Comparison of ENCODE assay signal across 31 cellular contexts in genomic region chr2:61361068-61361467, GRCh38.
"Had no signal": no experiment of that assay in that cellular context is flagged by ENCODE, and none has a peak within 500 bp of the region (broad histone marks: within the 10 kb centered on the region; RNA-seq: fewer than 3 reads in every experiment).

No MANE protein-coding gene starts in this region.

- H3K4me2 ChIP-seq: neural progenitor cell, smooth muscle cell had no signal

- DNase-seq: naive thymus-derived CD4-positive, alpha-beta T cell; occipital lobe; ovary; posterior cingulate gyrus; psoas muscle; right cardiac atrium; spleen; stimulated activated CD4-positive, alpha-beta T cell treated with anti-CD3 and anti-CD28 coated beads, Interleukin-12 subunit alpha, Interleukin-12 subunit beta, amount 100 ng/mL, for 4 hours; stimulated activated CD4-positive, alpha-beta T cell treated with anti-CD3 and anti-CD28 coated beads, Interleukin-1b, Interleukin-23, amount 100 ng/mL, for 48 hours; stimulated activated CD4-positive, alpha-beta T cell treated with anti-CD3 and anti-CD28 coated beads, Interleukin-4, amount 100 ng/mL, for 1 hour; stimulated activated CD4-positive, alpha-beta T cell treated with anti-CD3 and anti-CD28 coated beads, Interleukin-4, amount 100 ng/mL, for 4 hours; stimulated activated CD8-positive, alpha-beta memory T cell treated with anti-CD3 and anti-CD28 coated beads, Interleukin-4, amount 100 ng/mL, for 48 hours; stimulated activated naive CD4-positive, alpha-beta T cell; stimulated activated naive CD8-positive, alpha-beta T cell treated with anti-CD3 and anti-CD28 coated beads, Interleukin-15, amount 100 ng/mL, for 72 hours; stimulated activated naive CD8-positive, alpha-beta T cell treated with anti-CD3 and anti-CD28 coated beads, Interleukin-15, Interleukin-2, amounts not matched to agents 100 U/mL and 50 U/mL, for 24 hours; substantia nigra; testis; tibial artery; transverse colon; upper lobe of right lung; uterus had no signal

- H2AFZ ChIP-seq: neural progenitor cell, parathyroid adenoma had no signal

- H3K27me3 Mint-ChIP-seq: naive thymus-derived CD4-positive, alpha-beta T cell; progenitor cell of endocrine pancreas; stimulated activated memory B cell treated with anti-CD40 and anti-IgM and Interleukin-4, amounts not matched to agents 10 μg/mL and 1 μg/mL and 100 μg/mL, for 72 hours; stimulated activated naive CD8-positive, alpha-beta T cell treated with anti-CD3 and anti-CD28 coated beads, Interleukin-15, amount 100 ng/mL, for 72 hours; type B pancreatic cell had no signal

- H3K4me3 ChIP-seq: neural progenitor cell, ovary, psoas muscle, skin epidermis, smooth muscle cell, spleen, suprapubic skin, testis, tibial artery, transverse colon, upper lobe of right lung, uterus had no signal

- H3K4me1 ChIP-seq: neural progenitor cell, testis, uterus had no signal

- H3K36me3 ChIP-seq: ovary, uterus had no signal

- H3K27me3 ChIP-seq: neural progenitor cell, ovary, spleen, suprapubic skin, testis, tibial artery, transverse colon, upper lobe of right lung, uterus had no signal

- H3K9me3 ChIP-seq: ovary, psoas muscle, suprapubic skin, testis, tibial artery, transverse colon, upper lobe of right lung, uterus had no signal

- H3K9ac ChIP-seq: neural progenitor cell, parathyroid adenoma had no signal

- H3K27ac ChIP-seq: neural progenitor cell, ovary, parathyroid adenoma, psoas muscle, skin epidermis, spleen, suprapubic skin, testis, tibial artery, transverse colon, upper lobe of right lung, uterus had no signal

- H3K4me1 Mint-ChIP-seq: neural progenitor cell had no signal

- ATAC-seq: naive thymus-derived CD4-positive, alpha-beta T cell; psoas muscle; right cardiac atrium; sciatic nerve; stimulated activated memory B cell treated with anti-CD40 and anti-IgM and Interleukin-4, amounts not matched to agents 10 μg/mL and 1 μg/mL and 100 μg/mL, for 72 hours; stimulated activated naive CD8-positive, alpha-beta T cell treated with anti-CD3 and anti-CD28 coated beads, Interleukin-15, amount 100 ng/mL, for 72 hours; stimulated activated naive CD8-positive, alpha-beta T cell treated with anti-CD3 and anti-CD28 coated beads, Interleukin-15, Interleukin-2, amounts not matched to agents 100 U/mL and 50 U/mL, for 24 hours; upper lobe of right lung had no signal

- H3K4me3 Mint-ChIP-seq: nephron; neural progenitor cell; stimulated activated memory B cell treated with anti-CD40 and anti-IgM and Interleukin-4, amounts not matched to agents 10 μg/mL and 1 μg/mL and 100 μg/mL, for 72 hours; stimulated activated naive CD8-positive, alpha-beta T cell treated with anti-CD3 and anti-CD28 coated beads, Interleukin-15, amount 100 ng/mL, for 72 hours; type B pancreatic cell had no signal

- H3K9me3 Mint-ChIP-seq: stimulated activated naive CD8-positive, alpha-beta T cell treated with anti-CD3 and anti-CD28 coated beads, Interleukin-15, amount 100 ng/mL, for 72 hours had no signal

- H3K27ac Mint-ChIP-seq: nephron; neural progenitor cell; progenitor cell of endocrine pancreas; stimulated activated memory B cell treated with anti-CD40 and anti-IgM and Interleukin-4, amounts not matched to agents 10 μg/mL and 1 μg/mL and 100 μg/mL, for 72 hours; stimulated activated naive CD8-positive, alpha-beta T cell treated with anti-CD3 and anti-CD28 coated beads, Interleukin-15, amount 100 ng/mL, for 72 hours; type B pancreatic cell had no signal
